In genomic region chr4:169770411-169770810, GRCh38 we compare ENCODE assay signal across 20 cellular contexts.
"Had no signal": no experiment of that assay in that cellular context is flagged by ENCODE, and none has a peak within 500 bp of the region (broad histone marks: within the 10 kb centered on the region; RNA-seq: fewer than 3 reads in every experiment).

No MANE protein-coding gene starts in this region.

- H3K4me3 ChIP-seq: body of pancreas, lower lobe of right lung, skin epidermis, upper lobe of left lung had no signal

- DNase-seq: activated CD8-positive, alpha-beta memory T cell treated with anti-CD3 and anti-CD28 coated beads, Interleukin-2, amount 50 U/mL, for 4 hours; activated CD8-positive, alpha-beta T cell treated with anti-CD3 and anti-CD28 coated beads, Interleukin-2, amount 10 ng/mL, durations not matched to agents 7 days and 5 days; activated gamma-delta T cell; activated T-cell treated with anti-CD3 and anti-CD28 coated beads, Interleukin-2, amount 50 U/mL, for 48 hours; body of pancreas; cerebellar nuclear complex; effector memory CD4-positive, alpha-beta T cell; kidney glomerular epithelial cell; lower lobe of right lung; midbrain; naive B cell; stimulated activated CD4-positive, alpha-beta T cell treated with anti-CD3 and anti-CD28 coated beads, Interleukin-4, amount 100 ng/mL, for 24 hours; stimulated activated naive CD4-positive, alpha-beta T cell treated with Interleukin-2 at 50 U/mL for 16 hours; upper lobe of left lung; WERI-Rb-1 had no signal

- H3K9me3 ChIP-seq: body of pancreas, lower lobe of right lung, neutrophil, upper lobe of left lung had no signal

- ATAC-seq: activated CD8-positive, alpha-beta T cell treated with anti-CD3 and anti-CD28 coated beads, Interleukin-2, amount 10 ng/mL, durations not matched to agents 7 days and 5 days; body of pancreas; lower lobe of right lung had no signal

- H3K27ac ChIP-seq: body of pancreas, lower lobe of right lung, neutrophil, upper lobe of left lung, WERI-Rb-1 had no signal

- H3K9me3 Mint-ChIP-seq: activated naive CD4-positive, alpha-beta T cell treated with anti-CD3 and anti-CD28 coated beads, Interleukin-2, amount 50 U/mL, for 72 hours; dendritic cell treated with granulocyte-macrophage colony-stimulating factor and Interleukin-4, amounts not matched to agents 40 ng/mL and 50 ng/mL, for 4 days; T-helper 1 cell treated with Interleukin-12 subunit alpha and Interleukin-12 subunit beta and Interleukin-4 antibody, amounts not matched to agents 30 μg/mL and 1 μg/mL, for 36 hours had no signal

- H3K27ac Mint-ChIP-seq: activated CD8-positive, alpha-beta T cell treated with anti-CD3 and anti-CD28 coated beads, Interleukin-2, amount 10 ng/mL, durations not matched to agents 7 days and 5 days; activated naive CD4-positive, alpha-beta T cell treated with anti-CD3 and anti-CD28 coated beads, Interleukin-2, amount 50 U/mL, for 72 hours; dendritic cell treated with granulocyte-macrophage colony-stimulating factor and Interleukin-4, amounts not matched to agents 40 ng/mL and 50 ng/mL, for 4 days; T-helper 1 cell treated with Interleukin-12 subunit alpha and Interleukin-12 subunit beta and Interleukin-4 antibody, amounts not matched to agents 30 μg/mL and 1 μg/mL, for 36 hours had no signal

- H3K4me3 Mint-ChIP-seq: activated CD8-positive, alpha-beta T cell treated with anti-CD3 and anti-CD28 coated beads, Interleukin-2, amount 10 ng/mL, durations not matched to agents 7 days and 5 days; dendritic cell treated with granulocyte-macrophage colony-stimulating factor and Interleukin-4, amounts not matched to agents 40 ng/mL and 50 ng/mL, for 4 days; naive B cell; T-helper 1 cell treated with Interleukin-12 subunit alpha and Interleukin-12 subunit beta and Interleukin-4 antibody, amounts not matched to agents 30 μg/mL and 1 μg/mL, for 36 hours had no signal

- H3K36me3 ChIP-seq: lower lobe of right lung, neutrophil, upper lobe of left lung, WERI-Rb-1 had no signal

- H3K36me3 Mint-ChIP-seq: activated naive CD4-positive, alpha-beta T cell treated with anti-CD3 and anti-CD28 coated beads, Interleukin-2, amount 50 U/mL, for 72 hours had no signal
